In genomic region chr2:103132536-103133217, GRCh38 we compare ENCODE assay signal across 14 cellular contexts.
DNase-seq lines count a peak whose midpoint lies in the region; ATAC-seq and TF ChIP-seq lines count a peak whose summit lies in the region.
"Had no signal": no experiment of that assay in that cellular context is flagged by ENCODE, and none has a peak within 500 bp of the region (broad histone marks: within the 10 kb centered on the region; RNA-seq: fewer than 3 reads in every experiment).

No MANE protein-coding gene starts in this region.

- H3K4me3 Mint-ChIP-seq in activated naive CD4-positive, alpha-beta T cell treated with anti-CD3 and anti-CD28 coated beads, Interleukin-2, amount 50 U/mL, for 24 hours, result peak overlapping the region; percentile 38
- H3K4me3 Mint-ChIP-seq: mesothelial cell of epicardium had no signal

- no peak for DNase-seq in activated naive CD4-positive, alpha-beta T cell treated with Interleukin-2 at 50 U/mL for 16 hours
- peak; percentile 14 for DNase-seq in Jurkat, Clone E6-1 (ENCODE audit: low read depth, low spot score)
- DNase-seq in T-helper 1 cell, result no peak
- DNase-seq in GM13977 (ENCODE audit: low spot score), result no peak
- no peak for DNase-seq in NCI-H2196 (lab: John Stamatoyannopoulos, UW; ENCODE audit: unreplicated experiment)
- DNase-seq: activated CD4-positive, alpha-beta T cell treated with anti-CD3 and anti-CD28 coated beads for 1 hour; amygdala; effector memory CD4-positive, alpha-beta T cell; hypothalamus had no signal

- H3K27me3 Mint-ChIP-seq in activated naive CD4-positive, alpha-beta T cell treated with anti-CD3 and anti-CD28 coated beads, Interleukin-2, amount 50 U/mL, for 24 hours, result no peaks in the 10 kb centered on the region

- H3K36me3 Mint-ChIP-seq in activated naive CD4-positive, alpha-beta T cell treated with anti-CD3 and anti-CD28 coated beads, Interleukin-2, amount 50 U/mL, for 24 hours, result no peaks in the 10 kb centered on the region
- H3K36me3 Mint-ChIP-seq: mesothelial cell of epicardium had no signal

- no peak for TF ChIP-seq CTCF in GM13977 (IDR thresholded peaks at IDR 0.05; ENCODE audit: extremely low read depth, insufficient read depth, missing control alignments)

- peaks cover 20% of the 10 kb centered on the region for H3K9me3 Mint-ChIP-seq in activated naive CD4-positive, alpha-beta T cell treated with anti-CD3 and anti-CD28 coated beads, Interleukin-2, amount 50 U/mL, for 24 hours

- in situ Hi-C loops in GM13977 (cut with MboI; ENCODE audit: low pct_unique_long_range_greater_than_20kb, low sequenced_read_pairs, unreplicated experiment), result no loop called here

- H3K27ac Mint-ChIP-seq in activated naive CD4-positive, alpha-beta T cell treated with anti-CD3 and anti-CD28 coated beads, Interleukin-2, amount 50 U/mL, for 24 hours, result no peak overlapping the region
- H3K27ac Mint-ChIP-seq: mesothelial cell of epicardium had no signal

- H3K4me3 ChIP-seq in Jurkat, Clone E6-1 (ENCODE audit: low read length), result no peak overlapping the region

- ATAC-seq in HG02870 (IDR thresholded peaks at IDR 0.05; ENCODE audit: unreplicated experiment) (peak; percentile 59), GM18502 (IDR thresholded peaks at IDR 0.05; ENCODE audit: poor library complexity, unreplicated experiment) (no peak)
- ATAC-seq: Right ventricle myocardium inferior had no signal

- peaks cover 11% of the 10 kb centered on the region for H3K4me1 Mint-ChIP-seq in activated naive CD4-positive, alpha-beta T cell treated with anti-CD3 and anti-CD28 coated beads, Interleukin-2, amount 50 U/mL, for 24 hours
- H3K4me1 Mint-ChIP-seq: mesothelial cell of epicardium had no signal
